In the genomic region with DNA sequence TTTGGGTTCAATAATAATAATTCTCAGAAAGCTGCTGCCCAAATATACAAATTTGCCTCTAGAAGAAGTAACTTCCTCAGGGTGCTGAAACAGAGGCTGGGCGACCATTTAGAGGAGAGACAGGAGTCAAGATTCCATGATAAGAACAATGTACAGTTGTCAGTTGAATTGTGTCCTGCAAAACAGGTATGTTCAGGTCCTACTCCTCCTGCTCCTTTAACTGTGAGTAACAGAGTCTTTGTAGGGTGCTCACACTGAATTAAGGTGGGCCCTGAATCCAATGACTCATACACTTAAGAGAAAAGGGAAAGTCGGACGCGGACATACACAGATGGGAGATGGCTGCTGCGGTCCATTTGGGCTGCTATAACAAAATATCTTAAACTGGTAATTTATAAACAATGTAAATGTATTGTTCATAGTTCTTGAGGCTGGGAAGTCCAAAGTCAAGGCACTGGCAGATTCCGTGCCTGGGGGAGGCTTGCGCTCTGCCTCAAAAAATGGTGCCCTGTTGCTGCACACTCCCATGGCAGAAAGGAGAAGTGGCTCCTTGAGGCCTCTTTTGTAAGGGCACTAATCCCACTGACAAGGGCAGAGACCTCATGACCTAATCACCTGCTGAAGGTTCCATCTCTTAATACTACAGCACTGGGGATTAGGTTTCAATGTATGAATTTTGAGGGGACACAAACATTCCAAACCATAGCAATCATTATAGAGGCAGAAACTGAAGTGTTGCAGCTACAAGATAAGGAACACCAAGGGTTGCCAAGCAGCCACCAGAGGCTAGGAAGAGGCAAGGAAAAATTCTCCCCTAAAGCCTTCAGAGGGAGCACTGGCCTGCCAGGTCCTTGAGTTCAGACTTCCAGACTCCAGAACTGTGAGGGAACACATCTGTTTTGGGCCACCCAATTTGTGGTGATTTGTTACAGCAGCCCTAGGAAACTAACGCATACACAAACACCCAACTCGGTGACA, we compare ENCODE assay signal across 16 cellular contexts. TPM values are rescaled to one million over a fixed set of nuclear protein-coding genes. Genes with fewer than 3 reads are reported as not detected.
A peak's percentile ranks its signal among the peaks of the same experiment; 100 is the strongest.
DNase-seq lines count a peak whose midpoint lies in the region; ATAC-seq and TF ChIP-seq lines count a peak whose summit lies in the region.
"Had no signal": no experiment of that assay in that cellular context is flagged by ENCODE, and none has a peak within 500 bp of the region (broad histone marks: within the 10 kb centered on the region; RNA-seq: fewer than 3 reads in every experiment).

No MANE protein-coding gene starts in this region.

- DNase-seq in Right ventricle myocardium superior (no peak), cardiac septum (ENCODE audit: low spot score) (no peak), NCI-H226 (peak; percentile 51), type B pancreatic cell (ENCODE audit: extremely low spot score, unreplicated experiment) (no peak), middle frontal gyrus (ENCODE audit: extremely low spot score, low spot score) (no peak)
- DNase-seq: DMS79, GM23248, NCI-H1105 treated with DMSO at 0.1 percent for 48 hours, NCI-H187 treated with DMSO at 0.1 percent for 48 hours, NCI-H2171, NCI-H774, SJCRH30 had no signal

- no peaks in the 10 kb centered on the region for H3K27me3 Mint-ChIP-seq in type B pancreatic cell
- H3K27me3 Mint-ChIP-seq in stimulated activated memory B cell treated with anti-CD40 and anti-IgM and Interleukin-4, amounts not matched to agents 10 μg/mL and 1 μg/mL and 100 μg/mL, for 72 hours = no peaks in the 10 kb centered on the region

- peak; percentile 15 for ATAC-seq in Right ventricle myocardium superior (ENCODE audit: poor library complexity)
- peak; percentile 81 for ATAC-seq in esophagus mucosa
- ATAC-seq in HG03442 (IDR thresholded peaks at IDR 0.05; ENCODE audit: unreplicated experiment) = no peak
- ATAC-seq in stimulated activated memory B cell treated with anti-CD40 and anti-IgM and Interleukin-4, amounts not matched to agents 10 μg/mL and 1 μg/mL and 100 μg/mL, for 72 hours = no peak

- TF ChIP-seq CTCF in type B pancreatic cell (conservative IDR thresholded peaks at IDR 0.05) = no peak

- peaks cover 10% of the 10 kb centered on the region for H3K36me3 Mint-ChIP-seq in type B pancreatic cell
- H3K36me3 Mint-ChIP-seq in stimulated activated memory B cell treated with anti-CD40 and anti-IgM and Interleukin-4, amounts not matched to agents 10 μg/mL and 1 μg/mL and 100 μg/mL, for 72 hours = no peaks in the 10 kb centered on the region
- H3K36me3 Mint-ChIP-seq: CD14-positive monocyte had no signal

- H3K9me3 Mint-ChIP-seq in type B pancreatic cell = peaks cover 10% of the 10 kb centered on the region
- no peaks in the 10 kb centered on the region for H3K9me3 Mint-ChIP-seq in stimulated activated memory B cell treated with anti-CD40 and anti-IgM and Interleukin-4, amounts not matched to agents 10 μg/mL and 1 μg/mL and 100 μg/mL, for 72 hours

- peak overlapping the region; percentile 68 for H3K27ac Mint-ChIP-seq in type B pancreatic cell
- H3K27ac Mint-ChIP-seq in stimulated activated memory B cell treated with anti-CD40 and anti-IgM and Interleukin-4, amounts not matched to agents 10 μg/mL and 1 μg/mL and 100 μg/mL, for 72 hours = no peak overlapping the region
- H3K27ac Mint-ChIP-seq: CD14-positive monocyte had no signal

- intact Hi-C loops in Right ventricle myocardium superior (cut with DNase I) (no loop called here), cardiac septum (cut with DNase I) (no loop called here)

- peaks cover 12% of the 10 kb centered on the region for H3K4me1 Mint-ChIP-seq in type B pancreatic cell (ENCODE audit: unreplicated experiment)
- peaks cover 24% of the 10 kb centered on the region for H3K4me1 Mint-ChIP-seq in stimulated activated memory B cell treated with anti-CD40 and anti-IgM and Interleukin-4, amounts not matched to agents 10 μg/mL and 1 μg/mL and 100 μg/mL, for 72 hours
- H3K4me1 Mint-ChIP-seq: CD14-positive monocyte had no signal

- peak overlapping the region; percentile 63 for H3K4me3 Mint-ChIP-seq in type B pancreatic cell
- no peak overlapping the region for H3K4me3 Mint-ChIP-seq in stimulated activated memory B cell treated with anti-CD40 and anti-IgM and Interleukin-4, amounts not matched to agents 10 μg/mL and 1 μg/mL and 100 μg/mL, for 72 hours
- H3K4me3 Mint-ChIP-seq: CD14-positive monocyte had no signal

RNA-seq across cellular contexts. Expression of a gene that starts 55.0 kb away (rescaled TPM):
- 1.7 TPM for total RNA-seq in Right ventricle myocardium superior
- total RNA-seq in cardiac septum = 3.2 TPM
- 2.4 TPM for total RNA-seq in esophagus mucosa
- 14.1 and 23.1 TPM in 2 replicates for total RNA-seq in type B pancreatic cell (ENCODE audit: low replicate concordance)

Comparison
In these comparisons a context has a peak if more than half of its experiments do, and no peak if none do; other contexts are left out.
1. ATAC-seq: peak in Right ventricle myocardium superior (single experiment) and esophagus mucosa (single experiment); none in HG03442 (single experiment) and stimulated activated memory B cell treated with anti-CD40 and anti-IgM and Interleukin-4, amounts not matched to agents 10 μg/mL and 1 μg/mL and 100 μg/mL, for 72 hours (single experiment).